Comparison of ENCODE assay signal across 1 cellular context in the genomic region with DNA sequence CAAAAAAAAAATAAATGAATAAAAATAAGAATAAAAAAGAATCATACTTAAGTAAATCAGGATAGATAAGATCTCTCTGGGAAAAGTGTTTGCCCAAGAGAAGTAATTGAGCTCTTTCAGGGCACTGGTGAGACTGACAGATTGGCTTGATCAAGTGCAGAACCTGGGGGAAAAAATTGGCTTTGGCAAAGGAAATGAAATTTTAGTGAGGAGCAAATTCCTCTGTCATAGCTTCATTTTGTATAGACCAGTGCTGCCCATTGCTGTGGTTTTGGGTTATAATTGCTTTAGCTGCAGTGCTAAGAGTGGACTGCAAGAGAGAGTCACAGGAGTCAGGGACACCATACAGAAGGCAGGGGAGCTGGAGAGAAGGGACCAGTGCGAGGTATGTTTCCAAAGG.
A peak's percentile ranks its signal among the peaks of the same experiment; 100 is the strongest.
TF ChIP-seq lines count a peak whose summit lies in the region.

No MANE protein-coding gene starts in this region.

TF ChIP-seq in SK-N-SH, 30 proteins besides CTCF, POLR2A, EP300 and RAD21 (continued from another document):
- TF ChIP-seq, protein P1, sequence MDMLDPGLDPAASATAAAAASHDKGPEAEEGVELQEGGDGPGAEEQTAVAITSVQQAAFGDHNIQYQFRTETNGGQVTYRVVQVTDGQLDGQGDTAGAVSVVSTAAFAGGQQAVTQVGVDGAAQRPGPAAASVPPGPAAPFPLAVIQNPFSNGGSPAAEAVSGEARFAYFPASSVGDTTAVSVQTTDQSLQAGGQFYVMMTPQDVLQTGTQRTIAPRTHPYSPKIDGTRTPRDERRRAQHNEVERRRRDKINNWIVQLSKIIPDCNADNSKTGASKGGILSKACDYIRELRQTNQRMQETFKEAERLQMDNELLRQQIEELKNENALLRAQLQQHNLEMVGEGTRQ (IDR thresholded peaks at IDR 0.05; ENCODE audit: borderline replicate concordance, low read depth, low read length), result no peak
- no peak for TF ChIP-seq ELF1 (IDR thresholded peaks at IDR 0.05)
- no peak for TF ChIP-seq RCOR1 (IDR thresholded peaks at IDR 0.05; ENCODE audit: low read length)
- TF ChIP-seq GABPA (IDR thresholded peaks at IDR 0.05; ENCODE audit: low read depth), result no peak
- peak; percentile 58; the same call in 1 of the 2 replicates for TF ChIP-seq SIN3A (IDR thresholded peaks at IDR 0.05; ENCODE audit: borderline replicate concordance, low read depth, low read length)
- TF ChIP-seq FOSL2 (IDR thresholded peaks at IDR 0.05; ENCODE audit: borderline replicate concordance, low read depth), result peak; percentile 33; the same call in 1 of the 2 replicates
- TF ChIP-seq USF1 (IDR thresholded peaks at IDR 0.05; ENCODE audit: borderline replicate concordance, low read depth), result no peak
- TF ChIP-seq, protein P2, sequence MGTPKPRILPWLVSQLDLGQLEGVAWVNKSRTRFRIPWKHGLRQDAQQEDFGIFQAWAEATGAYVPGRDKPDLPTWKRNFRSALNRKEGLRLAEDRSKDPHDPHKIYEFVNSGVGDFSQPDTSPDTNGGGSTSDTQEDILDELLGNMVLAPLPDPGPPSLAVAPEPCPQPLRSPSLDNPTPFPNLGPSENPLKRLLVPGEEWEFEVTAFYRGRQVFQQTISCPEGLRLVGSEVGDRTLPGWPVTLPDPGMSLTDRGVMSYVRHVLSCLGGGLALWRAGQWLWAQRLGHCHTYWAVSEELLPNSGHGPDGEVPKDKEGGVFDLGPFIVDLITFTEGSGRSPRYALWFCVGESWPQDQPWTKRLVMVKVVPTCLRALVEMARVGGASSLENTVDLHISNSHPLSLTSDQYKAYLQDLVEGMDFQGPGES (IDR thresholded peaks at IDR 0.05; ENCODE audit: low read depth, low read length), result no peak
- peak; percentile 69; the same call in 1 of the 2 replicates for TF ChIP-seq TEAD4 (IDR thresholded peaks at IDR 0.05; ENCODE audit: borderline replicate concordance, insufficient read depth)
- peak; percentile 70 for TF ChIP-seq JUND (IDR thresholded peaks at IDR 0.05)
- peak; percentile 21; the same call in 1 of the 2 replicates for TF ChIP-seq MEF2A (IDR thresholded peaks at IDR 0.05; ENCODE audit: borderline replicate concordance, low read depth)
- TF ChIP-seq POLR2AphosphoS5 (IDR thresholded peaks at IDR 0.05; ENCODE audit: low read depth, low read length), result peak; percentile 74; the same call in 1 of the 2 replicates
- TF ChIP-seq ZBTB33 (IDR thresholded peaks at IDR 0.05; ENCODE audit: borderline replicate concordance, low read depth), result no peak
- TF ChIP-seq TCF12 (IDR thresholded peaks at IDR 0.05), result peak; percentile 95
- TF ChIP-seq TAF1 (IDR thresholded peaks at IDR 0.05; ENCODE audit: borderline replicate concordance, low read depth, low read length), result no peak
- TF ChIP-seq, protein P3, sequence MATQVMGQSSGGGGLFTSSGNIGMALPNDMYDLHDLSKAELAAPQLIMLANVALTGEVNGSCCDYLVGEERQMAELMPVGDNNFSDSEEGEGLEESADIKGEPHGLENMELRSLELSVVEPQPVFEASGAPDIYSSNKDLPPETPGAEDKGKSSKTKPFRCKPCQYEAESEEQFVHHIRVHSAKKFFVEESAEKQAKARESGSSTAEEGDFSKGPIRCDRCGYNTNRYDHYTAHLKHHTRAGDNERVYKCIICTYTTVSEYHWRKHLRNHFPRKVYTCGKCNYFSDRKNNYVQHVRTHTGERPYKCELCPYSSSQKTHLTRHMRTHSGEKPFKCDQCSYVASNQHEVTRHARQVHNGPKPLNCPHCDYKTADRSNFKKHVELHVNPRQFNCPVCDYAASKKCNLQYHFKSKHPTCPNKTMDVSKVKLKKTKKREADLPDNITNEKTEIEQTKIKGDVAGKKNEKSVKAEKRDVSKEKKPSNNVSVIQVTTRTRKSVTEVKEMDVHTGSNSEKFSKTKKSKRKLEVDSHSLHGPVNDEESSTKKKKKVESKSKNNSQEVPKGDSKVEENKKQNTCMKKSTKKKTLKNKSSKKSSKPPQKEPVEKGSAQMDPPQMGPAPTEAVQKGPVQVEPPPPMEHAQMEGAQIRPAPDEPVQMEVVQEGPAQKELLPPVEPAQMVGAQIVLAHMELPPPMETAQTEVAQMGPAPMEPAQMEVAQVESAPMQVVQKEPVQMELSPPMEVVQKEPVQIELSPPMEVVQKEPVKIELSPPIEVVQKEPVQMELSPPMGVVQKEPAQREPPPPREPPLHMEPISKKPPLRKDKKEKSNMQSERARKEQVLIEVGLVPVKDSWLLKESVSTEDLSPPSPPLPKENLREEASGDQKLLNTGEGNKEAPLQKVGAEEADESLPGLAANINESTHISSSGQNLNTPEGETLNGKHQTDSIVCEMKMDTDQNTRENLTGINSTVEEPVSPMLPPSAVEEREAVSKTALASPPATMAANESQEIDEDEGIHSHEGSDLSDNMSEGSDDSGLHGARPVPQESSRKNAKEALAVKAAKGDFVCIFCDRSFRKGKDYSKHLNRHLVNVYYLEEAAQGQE (IDR thresholded peaks at IDR 0.05; ENCODE audit: low read depth, low read length), result 0 out of 2 replicates have a peak, but pooled peaks have one; percentile 29
- no peak for TF ChIP-seq SMC3 (IDR thresholded peaks at IDR 0.05; ENCODE audit: low read depth, low read length)
- no peak for TF ChIP-seq EZH2phosphoT487 (IDR thresholded peaks at IDR 0.05; ENCODE audit: borderline replicate concordance, low read depth)
- TF ChIP-seq NRF1 (IDR thresholded peaks at IDR 0.05; ENCODE audit: low read depth, low read length), result no peak
- TF ChIP-seq MXI1 (IDR thresholded peaks at IDR 0.05; ENCODE audit: low read depth, low read length), result no peak
- TF ChIP-seq FOXM1 (IDR thresholded peaks at IDR 0.05; ENCODE audit: low read depth), result peak; percentile 54; the same call in 1 of the 2 replicates
- no peak for TF ChIP-seq FOXJ3 (CRISPR knock-in tag; IDR thresholded peaks at IDR 0.05)
- no peak for TF ChIP-seq GATA2 (CRISPR knock-in tag; IDR thresholded peaks at IDR 0.05)
- no peak for TF ChIP-seq MAX (IDR thresholded peaks at IDR 0.05; ENCODE audit: low read depth)
- TF ChIP-seq RXRA (IDR thresholded peaks at IDR 0.05; ENCODE audit: borderline replicate concordance, low read depth), result no peak
